In genomic region chr13:40981361-40981760, GRCh38 we compare ENCODE assay signal across 9 cellular contexts. TPM values are rescaled to one million over a fixed set of nuclear protein-coding genes. Genes with fewer than 3 reads are reported as not detected.
A peak's percentile ranks its signal among the peaks of the same experiment; 100 is the strongest.
DNase-seq lines count a peak whose midpoint lies in the region; ATAC-seq and TF ChIP-seq lines count a peak whose summit lies in the region.
"Had no signal": no experiment of that assay in that cellular context is flagged by ENCODE, and none has a peak within 500 bp of the region (broad histone marks: within the 10 kb centered on the region; RNA-seq: fewer than 3 reads in every experiment).

No MANE protein-coding gene starts in this region.

- H3K36me3 ChIP-seq in testis (ENCODE audit: low read depth, missing control alignments), result no peaks in the 10 kb centered on the region

- H3K4me1 ChIP-seq in right cardiac atrium (ENCODE audit: control insufficient read depth, insufficient read depth, low read length), result peaks cover 8% of the 10 kb centered on the region
- H3K4me1 ChIP-seq in testis, result peaks cover 39% of the 10 kb centered on the region

- no peak for TF ChIP-seq POLR2A in testis (IDR thresholded peaks at IDR 0.05)

- peak overlapping the region; percentile 84 for H3K27ac ChIP-seq in VCaP
- H3K27ac ChIP-seq in right cardiac atrium (ENCODE audit: low read length), result no peak overlapping the region
- peak overlapping the region; percentile 73 to 92 for H3K27ac ChIP-seq in testis
- H3K27ac ChIP-seq: A549 had no signal

- 37% methylated on average over 3 of the region's 3 CpGs for WGBS in right cardiac atrium
- 56 to 71% methylated on average over 3 of the region's 3 CpGs for WGBS in testis, 2 donors

- peak overlapping the region; percentile 91 for H3K4me3 Mint-ChIP-seq in activated CD4-positive, alpha-beta T cell treated with anti-CD3 and anti-CD28 coated beads for 36 hours

- no peaks in the 10 kb centered on the region for H3K9me3 Mint-ChIP-seq in activated CD4-positive, alpha-beta T cell treated with anti-CD3 and anti-CD28 coated beads for 36 hours (ENCODE audit: low read depth)

- H3K4me1 Mint-ChIP-seq in activated CD4-positive, alpha-beta T cell treated with anti-CD3 and anti-CD28 coated beads for 36 hours, result peaks cover 73% of the 10 kb centered on the region

- CTCF ChIA-PET in activated CD4-positive, alpha-beta T cell treated with anti-CD3 and anti-CD28 coated beads for 36 hours (lab: Charles Lee), result interaction anchor here (0.6 to 1.2 kb wide), 5 partner anchors 25 to 316 kb away, joined by 3 read pairs; partner anchors contain the start of gene ELF1

- peak; percentile 27 for ATAC-seq in activated CD4-positive, alpha-beta T cell treated with anti-CD3 and anti-CD28 coated beads for 36 hours
- peak in 1 of 2 donors; percentile 47 for ATAC-seq in right cardiac atrium
- ATAC-seq: A549 had no signal

- no peak for DNase-seq in activated CD4-positive, alpha-beta T cell treated with anti-CD3 and anti-CD28 coated beads for 36 hours
- no peak for DNase-seq in activated CD4-positive, alpha-beta T cell treated with anti-CD3 and anti-CD28 coated beads, Interleukin-2, amount 50 U/mL, for 48 hours
- DNase-seq in right cardiac atrium (no peak), testis (no peak), mesenteric fat pad (ENCODE audit: low spot score) (no peak), NCI-H345 treated with DMSO at 0.1 percent for 48 hours (lab: John Stamatoyannopoulos, UW; ENCODE audit: unreplicated experiment) (no peak)
- DNase-seq in stimulated activated naive CD4-positive, alpha-beta T cell treated with Interleukin-2 at 50 U/mL for 16 hours (lab: John Stamatoyannopoulos, UW), result no peak

- POLR2A ChIA-PET in activated CD4-positive, alpha-beta T cell treated with anti-CD3 and anti-CD28 coated beads for 36 hours (lab: Charles Lee), result interaction anchor here (1.0 kb wide), 1 partner anchor 1177 kb away, joined by 4 read pairs; no protein-coding TSS in a partner anchor

- no peaks in the 10 kb centered on the region for H3K9me3 ChIP-seq in right cardiac atrium (ENCODE audit: control insufficient read depth, low read length)
- no peaks in the 10 kb centered on the region for H3K9me3 ChIP-seq in testis
- H3K9me3 ChIP-seq: A549 had no signal

- TF ChIP-seq CTCF in VCaP (conservative IDR thresholded peaks at IDR 0.05) (no peak), testis (IDR thresholded peaks at IDR 0.05) (no peak)

- H3K27ac Mint-ChIP-seq in activated CD4-positive, alpha-beta T cell treated with anti-CD3 and anti-CD28 coated beads for 36 hours, result peak overlapping the region; percentile 92

- H3K4me3 ChIP-seq in right cardiac atrium (ENCODE audit: low read length) (peak overlapping the region; percentile 67), testis (peak overlapping the region; percentile 2 to 22)
- H3K4me3 ChIP-seq: A549 had no signal

- peaks cover 40% of the 10 kb centered on the region for H3K36me3 Mint-ChIP-seq in activated CD4-positive, alpha-beta T cell treated with anti-CD3 and anti-CD28 coated beads for 36 hours (ENCODE audit: low read depth)

- H3K27me3 ChIP-seq in right cardiac atrium (ENCODE audit: control insufficient read depth, insufficient read depth) (no peaks in the 10 kb centered on the region), testis (no peaks in the 10 kb centered on the region)

- intact Hi-C loops in activated CD4-positive, alpha-beta T cell treated with anti-CD3 and anti-CD28 coated beads for 36 hours (cut with DNase I, micrococcal nuclease), result loop anchor here (2.0 to 10.0 kb wide), 6 partner anchors 61 to 957 kb away; partner anchors contain the start of genes MRPS31 (in 2 of the 2) and FOXO1 (in 1 of the 2)
- intact Hi-C loops in right cardiac atrium (cut with DNase I) (no loop called here), testis (cut with DNase I; ENCODE audit: low total_unique reads) (no loop called here)

- no peaks in the 10 kb centered on the region for H3K27me3 Mint-ChIP-seq in activated CD4-positive, alpha-beta T cell treated with anti-CD3 and anti-CD28 coated beads for 36 hours

RNA-seq across cellular contexts. Expression of gene ELF1, which starts 37.8 kb away (rescaled TPM):
- total RNA-seq in activated CD4-positive, alpha-beta T cell treated with anti-CD3 and anti-CD28 coated beads for 36 hours, result 10 to 100 TPM; 75.2 to 87.0 TPM
- total RNA-seq in right cardiac atrium (10 to 100 TPM; 41.3 to 57.1 (median 45.6) TPM), testis (10 to 100 TPM; 54.8 to 67.5 TPM), mesenteric fat pad (74.2 TPM)
- polyA plus RNA-seq in right cardiac atrium (16.6 TPM), testis (ENCODE audit: insufficient read depth, low read depth, low replicate concordance) (32.8 TPM)

Comparison
In these comparisons a context has a peak if more than half of its experiments do, and no peak if none do; other contexts are left out.
1. intact Hi-C loops: an anchor here in activated CD4-positive, alpha-beta T cell treated with anti-CD3 and anti-CD28 coated beads for 36 hours (2.0 to 10.0 kb wide); none called in right cardiac atrium and testis.